In the genomic region with DNA sequence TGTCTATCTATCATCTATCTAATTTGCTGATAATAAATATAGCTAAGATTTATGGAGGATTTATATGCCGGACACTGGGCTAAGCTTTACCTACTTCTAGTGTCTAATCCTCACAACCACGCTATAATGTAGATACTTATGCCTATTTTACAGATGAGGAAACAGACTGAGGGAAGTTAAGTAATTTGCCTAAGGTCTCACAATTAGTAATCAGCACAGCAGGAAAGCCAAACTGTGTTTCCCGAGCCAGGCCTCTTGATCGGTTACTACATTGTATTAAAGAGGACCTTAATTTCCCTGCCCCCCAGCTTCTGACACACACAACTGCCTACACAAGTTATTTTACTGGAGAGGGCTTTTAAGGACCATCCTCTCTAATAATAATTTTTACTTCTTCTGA, we compare ENCODE assay signal across 26 cellular contexts. TPM values are rescaled to one million over a fixed set of nuclear protein-coding genes. Genes with fewer than 3 reads are reported as not detected.
DNase-seq lines count a peak whose midpoint lies in the region; ATAC-seq, FAIRE-seq and TF ChIP-seq lines count a peak whose summit lies in the region.
"Had no signal": no experiment of that assay in that cellular context is flagged by ENCODE, and none has a peak within 500 bp of the region (broad histone marks: within the 10 kb centered on the region; RNA-seq: fewer than 3 reads in every experiment).

No MANE protein-coding gene starts in this region.

- peaks cover 11% of the 10 kb centered on the region for H3K4me1 Mint-ChIP-seq in activated B cell treated with CpG ODN at 0.5 μM for 24 hours
- H3K4me1 Mint-ChIP-seq in activated T-helper 17 cell treated with anti-CD3 and anti-CD28 coated beads, Interleukin-2, amount 50 U/mL, for 72 hours, result no peaks in the 10 kb centered on the region
- H3K4me1 Mint-ChIP-seq: activated naive CD8-positive, alpha-beta T cell treated with anti-CD3 and anti-CD28 coated beads for 36 hours had no signal

- ATAC-seq in GM19328 (IDR thresholded peaks at IDR 0.05; ENCODE audit: unreplicated experiment) (peak; percentile 51), HG03139 (IDR thresholded peaks at IDR 0.05; ENCODE audit: unreplicated experiment) (peak; percentile 41), activated B cell treated with CpG ODN at 0.5 μM for 24 hours (ENCODE audit: low read depth) (peak; percentile 89), right cardiac atrium (no peak)
- ATAC-seq in activated T-helper 17 cell treated with anti-CD3 and anti-CD28 coated beads, Interleukin-2, amount 50 U/mL, for 72 hours (replicated peaks), result no peak
- ATAC-seq: left cardiac atrium had no signal

- no peaks in the 10 kb centered on the region for H3K4me1 ChIP-seq in right cardiac atrium (ENCODE audit: control insufficient read depth, insufficient read depth, low read length)
- H3K4me1 ChIP-seq: breast epithelium, prostate gland, uterus had no signal

- DNase-seq in GM12892 (ENCODE audit: insufficient read length) (no peak), activated B cell treated with CpG ODN at 0.5 μM for 24 hours (no peak), right cardiac atrium (no peak), NCI-H446 treated with DMSO at 0.1 percent for 48 hours (lab: John Stamatoyannopoulos, UW) (no peak), midbrain (lab: John Stamatoyannopoulos, UW) (no peak)
- DNase-seq: activated CD4-positive, CD25-positive, alpha-beta regulatory T cell; activated naive CD8-positive, alpha-beta T cell treated with anti-CD3 and anti-CD28 coated beads for 36 hours; CD4-positive, alpha-beta memory T cell; DMS53; HCEC 1CT; left cardiac atrium; NCI-H345; small intestine; stimulated activated CD4-positive, alpha-beta T cell treated with anti-CD3 and anti-CD28 coated beads, Interleukin-4, amount 100 ng/mL, for 4 hours; substantia nigra; uterus had no signal

- H3K27ac Mint-ChIP-seq in activated B cell treated with CpG ODN at 0.5 μM for 24 hours, result no peak overlapping the region
- no peak overlapping the region for H3K27ac Mint-ChIP-seq in activated T-helper 17 cell treated with anti-CD3 and anti-CD28 coated beads, Interleukin-2, amount 50 U/mL, for 72 hours
- H3K27ac Mint-ChIP-seq: activated naive CD8-positive, alpha-beta T cell treated with anti-CD3 and anti-CD28 coated beads for 36 hours; activated T-helper 1 cell treated with anti-CD3 and anti-CD28 coated beads, Interleukin-12 subunit alpha, Interleukin-12 subunit beta, Interleukin-2, Interleukin-4 antibody, amounts not matched to agents 30 ng/mL and 10 ng/mL and 1 ng/mL, durations not matched to agents 14 hours and 24 hours and 36 hours; CD4-positive, alpha-beta memory T cell; T-helper 1 cell treated with Interleukin-12 subunit alpha and Interleukin-12 subunit beta and Interleukin-4 antibody, amounts not matched to agents 30 μg/mL and 1 μg/mL, for 36 hours had no signal

- FAIRE-seq in GM12892 (lab: Jason Lieb, UNC), result peak; percentile 82
- FAIRE-seq: endothelial cell of umbilical vein, small intestine had no signal

- POLR2A ChIA-PET in activated B cell treated with CpG ODN at 0.5 μM for 24 hours (lab: Charles Lee), result interaction anchor here (1.8 kb wide), 1 partner anchor 778 kb away, joined by 3 read pairs; a partner anchor contains a TSS

- H3K27ac ChIP-seq in right cardiac atrium (ENCODE audit: low read length), result no peak overlapping the region
- H3K27ac ChIP-seq: breast epithelium, prostate gland, uterus had no signal

- CTCF ChIA-PET in activated B cell treated with CpG ODN at 0.5 μM for 24 hours (lab: Charles Lee), result no interaction called here

- H3K9me3 Mint-ChIP-seq in activated B cell treated with CpG ODN at 0.5 μM for 24 hours, result no peaks in the 10 kb centered on the region
- H3K9me3 Mint-ChIP-seq in activated T-helper 17 cell treated with anti-CD3 and anti-CD28 coated beads, Interleukin-2, amount 50 U/mL, for 72 hours, result no peaks in the 10 kb centered on the region
- H3K9me3 Mint-ChIP-seq: activated naive CD8-positive, alpha-beta T cell treated with anti-CD3 and anti-CD28 coated beads for 36 hours; activated T-helper 1 cell treated with anti-CD3 and anti-CD28 coated beads, Interleukin-12 subunit alpha, Interleukin-12 subunit beta, Interleukin-2, Interleukin-4 antibody, amounts not matched to agents 30 ng/mL and 10 ng/mL and 1 ng/mL, durations not matched to agents 14 hours and 24 hours and 36 hours; T-helper 1 cell treated with Interleukin-12 subunit alpha and Interleukin-12 subunit beta and Interleukin-4 antibody, amounts not matched to agents 30 μg/mL and 1 μg/mL, for 36 hours had no signal

- 53% methylated on average over 4 of the region's 4 CpGs for WGBS in right cardiac atrium

- no peaks in the 10 kb centered on the region for H3K36me3 Mint-ChIP-seq in activated B cell treated with CpG ODN at 0.5 μM for 24 hours (ENCODE audit: low read depth)
- no peaks in the 10 kb centered on the region for H3K36me3 Mint-ChIP-seq in activated T-helper 17 cell treated with anti-CD3 and anti-CD28 coated beads, Interleukin-2, amount 50 U/mL, for 72 hours (ENCODE audit: low read depth)
- H3K36me3 Mint-ChIP-seq: activated naive CD8-positive, alpha-beta T cell treated with anti-CD3 and anti-CD28 coated beads for 36 hours; CD4-positive, alpha-beta memory T cell had no signal

- H3K27me3 ChIP-seq in right cardiac atrium (ENCODE audit: control insufficient read depth, insufficient read depth), result no peaks in the 10 kb centered on the region

- no peak overlapping the region for H3K4me3 ChIP-seq in right cardiac atrium (ENCODE audit: low read length)
- H3K4me3 ChIP-seq: breast epithelium, prostate gland, uterus had no signal

- H3K4me3 Mint-ChIP-seq in activated B cell treated with CpG ODN at 0.5 μM for 24 hours, result no peak overlapping the region
- H3K4me3 Mint-ChIP-seq in activated T-helper 17 cell treated with anti-CD3 and anti-CD28 coated beads, Interleukin-2, amount 50 U/mL, for 72 hours, result no peak overlapping the region
- H3K4me3 Mint-ChIP-seq: activated naive CD8-positive, alpha-beta T cell treated with anti-CD3 and anti-CD28 coated beads for 36 hours; activated T-helper 1 cell treated with anti-CD3 and anti-CD28 coated beads, Interleukin-12 subunit alpha, Interleukin-12 subunit beta, Interleukin-2, Interleukin-4 antibody, amounts not matched to agents 30 ng/mL and 10 ng/mL and 1 ng/mL, durations not matched to agents 14 hours and 24 hours and 36 hours; CD4-positive, alpha-beta memory T cell; T-helper 1 cell treated with Interleukin-12 subunit alpha and Interleukin-12 subunit beta and Interleukin-4 antibody, amounts not matched to agents 30 μg/mL and 1 μg/mL, for 36 hours had no signal

- no peak for TF ChIP-seq POLR2A in GM12892 (IDR thresholded peaks at IDR 0.05; ENCODE audit: low read depth, low read length)

- H3K9me3 ChIP-seq in right cardiac atrium (ENCODE audit: control insufficient read depth, low read length), result no peaks in the 10 kb centered on the region
- H3K9me3 ChIP-seq: breast epithelium, prostate gland, uterus had no signal

- peaks cover 4% of the 10 kb centered on the region for H3K27me3 Mint-ChIP-seq in activated B cell treated with CpG ODN at 0.5 μM for 24 hours
- H3K27me3 Mint-ChIP-seq in activated T-helper 17 cell treated with anti-CD3 and anti-CD28 coated beads, Interleukin-2, amount 50 U/mL, for 72 hours, result peaks cover 29% of the 10 kb centered on the region

- intact Hi-C loops in activated B cell treated with CpG ODN at 0.5 μM for 24 hours (cut with micrococcal nuclease), result no loop called here
- intact Hi-C loops in right cardiac atrium (cut with DNase I), result no loop called here

- TF ChIP-seq CTCF in activated B cell treated with CpG ODN at 0.5 μM for 24 hours (IDR thresholded peaks at IDR 0.05), result no peak

RNA-seq across cellular contexts. Expression of a gene that starts 40.9 kb away (rescaled TPM):
- polyA plus RNA-seq in GM12892 (2012; ENCODE audit: missing spikeins), result not detected
- total RNA-seq in activated B cell treated with CpG ODN at 0.5 μM for 24 hours (0.44 TPM in 1 of 2 replicates, not detected in the other), right cardiac atrium (under 1 TPM in 1 of 4 donors, not detected in 3; 0.29 TPM)
- 0.05 TPM for polyA plus RNA-seq in right cardiac atrium
- not detected for total RNA-seq in activated T-helper 17 cell treated with anti-CD3 and anti-CD28 coated beads, Interleukin-2, amount 50 U/mL, for 72 hours
- total RNA-seq: activated CD8-positive, alpha-beta memory T cell treated with anti-CD3 and anti-CD28 coated beads for 36 hours; activated naive CD8-positive, alpha-beta T cell treated with anti-CD3 and anti-CD28 coated beads for 36 hours; activated T-helper 1 cell treated with anti-CD3 and anti-CD28 coated beads, Interleukin-12 subunit alpha, Interleukin-12 subunit beta, Interleukin-2, Interleukin-4 antibody, amounts not matched to agents 30 ng/mL and 10 ng/mL and 1 ng/mL, durations not matched to agents 14 hours and 24 hours and 36 hours; breast epithelium; CD4-positive, alpha-beta memory T cell; endothelial cell of umbilical vein; left cardiac atrium; uterus had no signal
- polyA plus RNA-seq: AG04450; CD4-positive, alpha-beta memory T cell; endothelial cell of umbilical vein; small intestine had no signal

Comparison
In these comparisons a context has a peak if more than half of its experiments do, and no peak if none do; other contexts are left out.
1. ATAC-seq: peak in GM19328 (single experiment), HG03139 (single experiment) and activated B cell treated with CpG ODN at 0.5 μM for 24 hours (single experiment); none in right cardiac atrium (0 of 2) and activated T-helper 17 cell treated with anti-CD3 and anti-CD28 coated beads, Interleukin-2, amount 50 U/mL, for 72 hours (single experiment).